Comparison of ENCODE assay signal across 8 cellular contexts in genomic region chr15:81000144-81000625, GRCh38. TPM values are rescaled to one million over a fixed set of nuclear protein-coding genes. Genes with fewer than 3 reads are reported as not detected.
DNase-seq lines count a peak whose midpoint lies in the region; ATAC-seq and TF ChIP-seq lines count a peak whose summit lies in the region.

No MANE protein-coding gene starts in this region.

- BruUV-seq in HCT116 (replicated peaks; lab: Mats Ljungman, UMichigan): TSS peak; percentile 81

- peaks cover 25% of the 10 kb centered on the region for H3K4me1 Mint-ChIP-seq in activated T-helper 17 cell treated with anti-CD3 and anti-CD28 coated beads, Interleukin-2, amount 50 U/mL, for 72 hours

- H3K27me3 ChIP-seq in ACC112 (ENCODE audit: insufficient read depth, low read length) (no peaks in the 10 kb centered on the region), HCT116 (ENCODE audit: insufficient read depth, low read length) (no peaks in the 10 kb centered on the region), right atrium auricular region (no peaks in the 10 kb centered on the region)

- POLR2A ChIA-PET in HCT116 (lab: Charles Lee): interaction anchor here (1.0 to 1.2 kb wide), 2 partner anchors 9 to 92 kb away, joined by 3 to 6 read pairs; no protein-coding TSS in a partner anchor

- H3K4me1 ChIP-seq in ACC112 (ENCODE audit: control insufficient read depth, insufficient read depth, low read length, unreplicated experiment) (peaks cover 30% of the 10 kb centered on the region), HCT116 (ENCODE audit: control insufficient read depth in 1 of 2, insufficient read depth in 2 of 2, low read length in 2 of 2) (peaks cover 15 to 36% of the 10 kb centered on the region in 2 experiments), right atrium auricular region (peaks cover 0 to 32% of the 10 kb centered on the region in 2 donors)

- TF ChIP-seq POLR2A in HCT116 (IDR thresholded peaks at IDR 0.05; ENCODE audit: borderline replicate concordance, extremely low read depth, insufficient read depth, insufficient read length): no peak

- ATAC-seq in HCT116: peak; percentile 37
- no peak for ATAC-seq in activated T-helper 17 cell treated with anti-CD3 and anti-CD28 coated beads, Interleukin-2, amount 50 U/mL, for 72 hours (replicated peaks)
- ATAC-seq in HG02642 (IDR thresholded peaks at IDR 0.05; ENCODE audit: poor library complexity, unreplicated experiment): no peak
- no peak for ATAC-seq in HG03097 (IDR thresholded peaks at IDR 0.05; ENCODE audit: low FRiP score, unreplicated experiment)

- H3K36me3 ChIP-seq in ACC112 (ENCODE audit: insufficient read depth, low read length): peaks cover 11% of the 10 kb centered on the region
- peaks cover 0 to 7% of the 10 kb centered on the region in 2 experiments; a peak in 1 of 4 replicates for H3K36me3 ChIP-seq in HCT116 (ENCODE audit: control insufficient read depth in 1 of 2, insufficient read depth in 2 of 2, low read length in 2 of 2)
- H3K36me3 ChIP-seq in right atrium auricular region: peaks cover 13% of the 10 kb centered on the region

- H3K79me2 ChIP-seq in ACC112 (ENCODE audit: control insufficient read depth, insufficient read depth, low read length, unreplicated experiment): peaks cover 46% of the 10 kb centered on the region
- H3K79me2 ChIP-seq in HCT116 (ENCODE audit: insufficient read depth, low read length): peaks cover 43% of the 10 kb centered on the region

- peak overlapping the region; percentile 93 for H3K4me3 Mint-ChIP-seq in activated T-helper 17 cell treated with anti-CD3 and anti-CD28 coated beads, Interleukin-2, amount 50 U/mL, for 72 hours

- no peaks in the 10 kb centered on the region for H3K27me3 Mint-ChIP-seq in activated T-helper 17 cell treated with anti-CD3 and anti-CD28 coated beads, Interleukin-2, amount 50 U/mL, for 72 hours

- H2AFZ ChIP-seq in ACC112 (ENCODE audit: low read length, unreplicated experiment): peak overlapping the region; percentile 91
- no peak overlapping the region for H2AFZ ChIP-seq in HCT116 (ENCODE audit: low read depth, low read length, poor library complexity, severe bottlenecking)

- H4K20me1 ChIP-seq in HCT116 (ENCODE audit: insufficient read depth): no peaks in the 10 kb centered on the region

- TF ChIP-seq CTCF in HCT116 (IDR thresholded peaks at IDR 0.05 in 2 of 3, conservative IDR thresholded peaks at IDR 0.05 in 1 of 3; ENCODE audit: borderline replicate concordance in 1 of 3, insufficient read depth in 1 of 3, low read depth in 2 of 3, low read length in 2 of 3) (no peak), right atrium auricular region (IDR thresholded peaks at IDR 0.05) (no peak)

- no peak for TF ChIP-seq RAD21 in HCT116 (IDR thresholded peaks at IDR 0.05; ENCODE audit: low read depth)

- H3K27ac Mint-ChIP-seq in activated T-helper 17 cell treated with anti-CD3 and anti-CD28 coated beads, Interleukin-2, amount 50 U/mL, for 72 hours: peak overlapping the region; percentile 93

- H3K9me3 ChIP-seq in HCT116 (ENCODE audit: control insufficient read depth in 1 of 2, insufficient read depth in 1 of 2, low read depth in 1 of 2, low read length in 2 of 2) (no peaks in the 10 kb centered on the region), right atrium auricular region (no peaks in the 10 kb centered on the region)

- peaks cover 37% of the 10 kb centered on the region for H3K36me3 Mint-ChIP-seq in activated T-helper 17 cell treated with anti-CD3 and anti-CD28 coated beads, Interleukin-2, amount 50 U/mL, for 72 hours (ENCODE audit: low read depth)

- H3K4me3 ChIP-seq in ACC112 (ENCODE audit: low read depth, low read length) (peak overlapping the region; percentile 93), HCT116 (replicated peaks in 1 of 2; ENCODE audit: low read depth in 1 of 2, low read length in 2 of 2) (peak overlapping the region; percentile 66 to 77), right atrium auricular region (peak overlapping the region; percentile 73 to 79), skeletal muscle cell (ENCODE audit: low read depth, low read length) (peak overlapping the region; percentile 87)

- DNase-seq in HCT116 (ENCODE audit: low read depth, low spot score) (no peak), right atrium auricular region (ENCODE audit: low spot score) (no peak), skeletal muscle cell (ENCODE audit: low read depth) (no peak), NCI-H446 (lab: John Stamatoyannopoulos, UW) (no peak)

- peak overlapping the region; percentile 86 for H3K9ac ChIP-seq in HCT116 (ENCODE audit: low read length)

- H3K27ac ChIP-seq in ACC112 (ENCODE audit: low read depth, low read length) (peak overlapping the region; percentile 71), HCT116 (ENCODE audit: low read depth, low read length) (peak overlapping the region; percentile 90), right atrium auricular region (peak overlapping the region; percentile 96 to 98)

- RAD21 ChIA-PET in HCT116 (lab: Charles Lee; ENCODE audit: low non-redundant PET in 1 of 2, low total read pairs in 2 of 2, uncharacterized antibody in 2 of 2, unreplicated experiment in 2 of 2): interaction anchor here in 1 of 2 experiments (0.6 kb wide), 2 partner anchors 10 to 300 kb away, joined by 3 read pairs; no protein-coding TSS in a partner anchor

- H3K9me3 Mint-ChIP-seq in activated T-helper 17 cell treated with anti-CD3 and anti-CD28 coated beads, Interleukin-2, amount 50 U/mL, for 72 hours: no peaks in the 10 kb centered on the region

- intact Hi-C loops in HCT116 (cut with micrococcal nuclease): loop anchor here (1.0 to 5.0 kb wide), 3 partner anchors 11 to 92 kb away; partner anchors contain the start of gene MESD

- H3K9me2 ChIP-seq in HCT116 (ENCODE audit: insufficient read depth): no peaks in the 10 kb centered on the region

- CTCF ChIA-PET in HCT116 (lab: Charles Lee): interaction anchor here (1.4 to 2.9 kb wide), 2 partner anchors 9 to 266 kb away, joined by 3 to 18 read pairs; no protein-coding TSS in a partner anchor

- H3K4me2 ChIP-seq in HCT116 (ENCODE audit: low read length): peak overlapping the region; percentile 79

TF ChIP-seq in HCT116, 20 proteins besides CTCF, POLR2A, EP300 and RAD21:
- TF ChIP-seq SP1 (IDR thresholded peaks at IDR 0.05; ENCODE audit: low read depth) (no peak), CBX3 (IDR thresholded peaks at IDR 0.05; ENCODE audit: low read depth) (no peak), POLR2AphosphoS5 (IDR thresholded peaks at IDR 0.05; ENCODE audit: low read depth, low read length) (no peak), EZH2phosphoT487 (IDR thresholded peaks at IDR 0.05; ENCODE audit: borderline replicate concordance) (no peak), ELF1 (IDR thresholded peaks at IDR 0.05; ENCODE audit: borderline replicate concordance, low read depth) (no peak), SRF (IDR thresholded peaks at IDR 0.05; ENCODE audit: low read depth) (no peak), YY1 (IDR thresholded peaks at IDR 0.05; ENCODE audit: extremely low read depth, insufficient replicate concordance, low read depth, low read length) (no peak), CEBPB (IDR thresholded peaks at IDR 0.05; ENCODE audit: low read depth) (no peak)
- TF ChIP-seq, protein P1, sequence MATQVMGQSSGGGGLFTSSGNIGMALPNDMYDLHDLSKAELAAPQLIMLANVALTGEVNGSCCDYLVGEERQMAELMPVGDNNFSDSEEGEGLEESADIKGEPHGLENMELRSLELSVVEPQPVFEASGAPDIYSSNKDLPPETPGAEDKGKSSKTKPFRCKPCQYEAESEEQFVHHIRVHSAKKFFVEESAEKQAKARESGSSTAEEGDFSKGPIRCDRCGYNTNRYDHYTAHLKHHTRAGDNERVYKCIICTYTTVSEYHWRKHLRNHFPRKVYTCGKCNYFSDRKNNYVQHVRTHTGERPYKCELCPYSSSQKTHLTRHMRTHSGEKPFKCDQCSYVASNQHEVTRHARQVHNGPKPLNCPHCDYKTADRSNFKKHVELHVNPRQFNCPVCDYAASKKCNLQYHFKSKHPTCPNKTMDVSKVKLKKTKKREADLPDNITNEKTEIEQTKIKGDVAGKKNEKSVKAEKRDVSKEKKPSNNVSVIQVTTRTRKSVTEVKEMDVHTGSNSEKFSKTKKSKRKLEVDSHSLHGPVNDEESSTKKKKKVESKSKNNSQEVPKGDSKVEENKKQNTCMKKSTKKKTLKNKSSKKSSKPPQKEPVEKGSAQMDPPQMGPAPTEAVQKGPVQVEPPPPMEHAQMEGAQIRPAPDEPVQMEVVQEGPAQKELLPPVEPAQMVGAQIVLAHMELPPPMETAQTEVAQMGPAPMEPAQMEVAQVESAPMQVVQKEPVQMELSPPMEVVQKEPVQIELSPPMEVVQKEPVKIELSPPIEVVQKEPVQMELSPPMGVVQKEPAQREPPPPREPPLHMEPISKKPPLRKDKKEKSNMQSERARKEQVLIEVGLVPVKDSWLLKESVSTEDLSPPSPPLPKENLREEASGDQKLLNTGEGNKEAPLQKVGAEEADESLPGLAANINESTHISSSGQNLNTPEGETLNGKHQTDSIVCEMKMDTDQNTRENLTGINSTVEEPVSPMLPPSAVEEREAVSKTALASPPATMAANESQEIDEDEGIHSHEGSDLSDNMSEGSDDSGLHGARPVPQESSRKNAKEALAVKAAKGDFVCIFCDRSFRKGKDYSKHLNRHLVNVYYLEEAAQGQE (IDR thresholded peaks at IDR 0.05; ENCODE audit: low read depth): no peak
- TF ChIP-seq, protein P2, sequence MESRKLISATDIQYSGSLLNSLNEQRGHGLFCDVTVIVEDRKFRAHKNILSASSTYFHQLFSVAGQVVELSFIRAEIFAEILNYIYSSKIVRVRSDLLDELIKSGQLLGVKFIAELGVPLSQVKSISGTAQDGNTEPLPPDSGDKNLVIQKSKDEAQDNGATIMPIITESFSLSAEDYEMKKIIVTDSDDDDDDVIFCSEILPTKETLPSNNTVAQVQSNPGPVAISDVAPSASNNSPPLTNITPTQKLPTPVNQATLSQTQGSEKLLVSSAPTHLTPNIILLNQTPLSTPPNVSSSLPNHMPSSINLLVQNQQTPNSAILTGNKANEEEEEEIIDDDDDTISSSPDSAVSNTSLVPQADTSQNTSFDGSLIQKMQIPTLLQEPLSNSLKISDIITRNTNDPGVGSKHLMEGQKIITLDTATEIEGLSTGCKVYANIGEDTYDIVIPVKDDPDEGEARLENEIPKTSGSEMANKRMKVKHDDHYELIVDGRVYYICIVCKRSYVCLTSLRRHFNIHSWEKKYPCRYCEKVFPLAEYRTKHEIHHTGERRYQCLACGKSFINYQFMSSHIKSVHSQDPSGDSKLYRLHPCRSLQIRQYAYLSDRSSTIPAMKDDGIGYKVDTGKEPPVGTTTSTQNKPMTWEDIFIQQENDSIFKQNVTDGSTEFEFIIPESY (IDR thresholded peaks at IDR 0.05; ENCODE audit: extremely low read depth, insufficient replicate concordance, low read length): no peak

RNA-seq across cellular contexts. Expression of gene TLNRD1, which starts 0.5 kb away (rescaled TPM):
- total RNA-seq in HCT116 (2021; ENCODE audit: unreplicated experiment): 22.5 TPM
- 13.3 and 13.8 TPM in 2 replicates for polyA plus RNA-seq in HCT116 (2012)
- total RNA-seq in activated T-helper 17 cell treated with anti-CD3 and anti-CD28 coated beads, Interleukin-2, amount 50 U/mL, for 72 hours: 10 to 100 TPM; 19.1 to 39.3 TPM
- 10 to 100 TPM; 10.0 to 26.1 TPM for total RNA-seq in right atrium auricular region

RNA-seq across cellular contexts. Expression of gene MESD, which starts 10.6 kb away (rescaled TPM):
- total RNA-seq in HCT116 (2021; ENCODE audit: unreplicated experiment): 22.5 TPM
- 13.9 and 15.7 TPM in 2 replicates for polyA plus RNA-seq in HCT116 (2012)
- 10 to 100 TPM; 22.0 to 28.4 TPM for total RNA-seq in activated T-helper 17 cell treated with anti-CD3 and anti-CD28 coated beads, Interleukin-2, amount 50 U/mL, for 72 hours
- 10 to 100 TPM; 11.3 to 14.5 TPM for total RNA-seq in right atrium auricular region
